In the genomic region with DNA sequence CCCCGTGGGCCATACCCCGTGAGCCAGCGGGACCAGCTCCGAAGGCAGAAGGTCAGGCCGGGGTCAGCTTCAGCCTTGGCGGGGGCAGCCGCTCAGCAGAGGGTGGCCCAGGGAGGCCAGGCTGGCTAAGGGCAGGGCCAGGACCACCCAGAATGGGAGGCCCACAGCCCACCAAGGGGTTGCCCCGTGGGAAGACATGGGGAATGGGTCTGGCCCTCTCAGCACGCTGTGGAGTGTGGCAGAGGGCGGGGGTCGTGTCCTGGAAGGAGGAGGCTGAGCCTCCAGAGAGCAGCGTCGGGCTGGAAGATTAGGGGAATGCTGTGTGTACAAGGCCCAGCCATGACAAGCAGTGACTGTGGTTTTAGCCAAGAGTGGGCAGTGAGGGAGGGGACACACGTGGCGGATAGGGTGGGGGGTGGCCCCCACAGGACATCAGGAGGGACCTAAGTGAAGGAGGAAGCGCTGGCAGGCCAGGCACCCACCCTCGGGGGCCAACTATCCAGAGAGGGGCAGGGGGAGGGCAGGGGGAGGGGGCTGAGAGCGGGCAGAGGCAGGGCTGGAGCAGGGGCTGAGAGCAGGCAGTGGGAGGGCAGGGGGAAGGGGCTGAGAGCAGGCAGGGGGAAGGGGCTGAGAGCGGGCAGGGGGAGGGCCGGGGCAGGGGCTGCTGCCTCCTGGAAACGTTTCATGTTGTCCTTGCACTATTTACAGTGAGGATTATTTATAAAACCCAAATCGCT, we compare ENCODE assay signal across 1 cellular context.
TF ChIP-seq lines count a peak whose summit lies in the region.

No MANE protein-coding gene starts in this region.

TF ChIP-seq in A549, 52 proteins besides CTCF, POLR2A, EP300 and RAD21 (continued from another document):
- TF ChIP-seq, protein P1, sequence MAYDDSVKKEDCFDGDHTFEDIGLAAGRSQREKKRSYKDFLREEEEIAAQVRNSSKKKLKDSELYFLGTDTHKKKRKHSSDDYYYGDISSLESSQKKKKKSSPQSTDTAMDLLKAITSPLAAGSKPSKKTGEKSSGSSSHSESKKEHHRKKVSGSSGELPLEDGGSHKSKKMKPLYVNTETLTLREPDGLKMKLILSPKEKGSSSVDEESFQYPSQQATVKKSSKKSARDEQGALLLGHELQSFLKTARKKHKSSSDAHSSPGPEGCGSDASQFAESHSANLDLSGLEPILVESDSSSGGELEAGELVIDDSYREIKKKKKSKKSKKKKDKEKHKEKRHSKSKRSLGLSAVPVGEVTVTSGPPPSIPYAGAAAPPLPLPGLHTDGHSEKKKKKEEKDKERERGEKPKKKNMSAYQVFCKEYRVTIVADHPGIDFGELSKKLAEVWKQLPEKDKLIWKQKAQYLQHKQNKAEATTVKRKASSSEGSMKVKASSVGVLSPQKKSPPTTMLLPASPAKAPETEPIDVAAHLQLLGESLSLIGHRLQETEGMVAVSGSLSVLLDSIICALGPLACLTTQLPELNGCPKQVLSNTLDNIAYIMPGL (CRISPR knock-in tag; IDR thresholded peaks at IDR 0.05; ENCODE audit: borderline replicate concordance): no peak
- TF ChIP-seq, protein P2, sequence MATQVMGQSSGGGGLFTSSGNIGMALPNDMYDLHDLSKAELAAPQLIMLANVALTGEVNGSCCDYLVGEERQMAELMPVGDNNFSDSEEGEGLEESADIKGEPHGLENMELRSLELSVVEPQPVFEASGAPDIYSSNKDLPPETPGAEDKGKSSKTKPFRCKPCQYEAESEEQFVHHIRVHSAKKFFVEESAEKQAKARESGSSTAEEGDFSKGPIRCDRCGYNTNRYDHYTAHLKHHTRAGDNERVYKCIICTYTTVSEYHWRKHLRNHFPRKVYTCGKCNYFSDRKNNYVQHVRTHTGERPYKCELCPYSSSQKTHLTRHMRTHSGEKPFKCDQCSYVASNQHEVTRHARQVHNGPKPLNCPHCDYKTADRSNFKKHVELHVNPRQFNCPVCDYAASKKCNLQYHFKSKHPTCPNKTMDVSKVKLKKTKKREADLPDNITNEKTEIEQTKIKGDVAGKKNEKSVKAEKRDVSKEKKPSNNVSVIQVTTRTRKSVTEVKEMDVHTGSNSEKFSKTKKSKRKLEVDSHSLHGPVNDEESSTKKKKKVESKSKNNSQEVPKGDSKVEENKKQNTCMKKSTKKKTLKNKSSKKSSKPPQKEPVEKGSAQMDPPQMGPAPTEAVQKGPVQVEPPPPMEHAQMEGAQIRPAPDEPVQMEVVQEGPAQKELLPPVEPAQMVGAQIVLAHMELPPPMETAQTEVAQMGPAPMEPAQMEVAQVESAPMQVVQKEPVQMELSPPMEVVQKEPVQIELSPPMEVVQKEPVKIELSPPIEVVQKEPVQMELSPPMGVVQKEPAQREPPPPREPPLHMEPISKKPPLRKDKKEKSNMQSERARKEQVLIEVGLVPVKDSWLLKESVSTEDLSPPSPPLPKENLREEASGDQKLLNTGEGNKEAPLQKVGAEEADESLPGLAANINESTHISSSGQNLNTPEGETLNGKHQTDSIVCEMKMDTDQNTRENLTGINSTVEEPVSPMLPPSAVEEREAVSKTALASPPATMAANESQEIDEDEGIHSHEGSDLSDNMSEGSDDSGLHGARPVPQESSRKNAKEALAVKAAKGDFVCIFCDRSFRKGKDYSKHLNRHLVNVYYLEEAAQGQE (IDR thresholded peaks at IDR 0.05): no peak
- no peak for TF ChIP-seq ZFP36 (IDR thresholded peaks at IDR 0.05; ENCODE audit: borderline replicate concordance, partially characterized antibody)
- TF ChIP-seq MAFK (IDR thresholded peaks at IDR 0.05; ENCODE audit: partially characterized antibody): no peak
- no peak for TF ChIP-seq TFCP2L1 (CRISPR knock-in tag; IDR thresholded peaks at IDR 0.05)
- no peak for TF ChIP-seq EHMT2 (IDR thresholded peaks at IDR 0.05; ENCODE audit: low read depth)
- no peak for TF ChIP-seq FOXS1 (CRISPR knock-in tag; IDR thresholded peaks at IDR 0.05)
- TF ChIP-seq, protein P3, sequence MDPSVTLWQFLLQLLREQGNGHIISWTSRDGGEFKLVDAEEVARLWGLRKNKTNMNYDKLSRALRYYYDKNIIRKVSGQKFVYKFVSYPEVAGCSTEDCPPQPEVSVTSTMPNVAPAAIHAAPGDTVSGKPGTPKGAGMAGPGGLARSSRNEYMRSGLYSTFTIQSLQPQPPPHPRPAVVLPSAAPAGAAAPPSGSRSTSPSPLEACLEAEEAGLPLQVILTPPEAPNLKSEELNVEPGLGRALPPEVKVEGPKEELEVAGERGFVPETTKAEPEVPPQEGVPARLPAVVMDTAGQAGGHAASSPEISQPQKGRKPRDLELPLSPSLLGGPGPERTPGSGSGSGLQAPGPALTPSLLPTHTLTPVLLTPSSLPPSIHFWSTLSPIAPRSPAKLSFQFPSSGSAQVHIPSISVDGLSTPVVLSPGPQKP (IDR thresholded peaks at IDR 0.05; ENCODE audit: low read depth, low read length): no peak
- TF ChIP-seq MYC (IDR thresholded peaks at IDR 0.05; ENCODE audit: borderline replicate concordance, low read length): no peak
- no peak for TF ChIP-seq MAZ (IDR thresholded peaks at IDR 0.05; ENCODE audit: borderline replicate concordance, low read depth, low read length)
- TF ChIP-seq, protein P4, sequence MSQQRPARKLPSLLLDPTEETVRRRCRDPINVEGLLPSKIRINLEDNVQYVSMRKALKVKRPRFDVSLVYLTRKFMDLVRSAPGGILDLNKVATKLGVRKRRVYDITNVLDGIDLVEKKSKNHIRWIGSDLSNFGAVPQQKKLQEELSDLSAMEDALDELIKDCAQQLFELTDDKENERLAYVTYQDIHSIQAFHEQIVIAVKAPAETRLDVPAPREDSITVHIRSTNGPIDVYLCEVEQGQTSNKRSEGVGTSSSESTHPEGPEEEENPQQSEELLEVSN (IDR thresholded peaks at IDR 0.05; ENCODE audit: borderline replicate concordance, low read depth): no peak
- TF ChIP-seq, protein P5, sequence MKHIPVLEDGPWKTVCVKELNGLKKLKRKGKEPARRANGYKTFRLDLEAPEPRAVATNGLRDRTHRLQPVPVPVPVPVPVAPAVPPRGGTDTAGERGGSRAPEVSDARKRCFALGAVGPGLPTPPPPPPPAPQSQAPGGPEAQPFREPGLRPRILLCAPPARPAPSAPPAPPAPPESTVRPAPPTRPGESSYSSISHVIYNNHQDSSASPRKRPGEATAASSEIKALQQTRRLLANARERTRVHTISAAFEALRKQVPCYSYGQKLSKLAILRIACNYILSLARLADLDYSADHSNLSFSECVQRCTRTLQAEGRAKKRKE (CRISPR knock-in tag; IDR thresholded peaks at IDR 0.05; ENCODE audit: low read depth): no peak
